17 cellular contexts compared by ENCODE assay signal in the genomic region with DNA sequence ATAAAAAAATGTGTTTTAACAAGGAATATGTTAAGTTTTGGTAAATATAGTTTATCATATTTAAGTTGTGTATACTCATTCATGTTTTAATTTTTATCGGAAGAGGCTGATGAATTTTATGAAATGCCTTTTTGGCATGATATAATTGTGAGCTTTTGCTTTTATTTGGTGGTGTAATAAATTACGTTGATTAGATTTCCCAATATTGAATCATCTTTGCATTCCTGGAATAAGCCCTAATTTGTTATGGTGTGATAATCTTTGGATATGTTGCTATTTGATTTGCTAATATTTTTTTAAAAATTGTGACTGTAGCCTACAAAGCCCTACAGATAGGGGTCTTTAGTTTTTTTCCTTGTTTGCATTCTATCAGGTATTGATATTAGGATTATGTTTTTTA.
"Had no signal": no experiment of that assay in that cellular context is flagged by ENCODE, and none has a peak within 500 bp of the region (broad histone marks: within the 10 kb centered on the region; RNA-seq: fewer than 3 reads in every experiment).

No MANE protein-coding gene starts in this region.

- H3K27ac ChIP-seq: heart right ventricle, upper lobe of right lung had no signal

- H3K9me3 ChIP-seq: heart right ventricle, upper lobe of right lung had no signal

- H3K4me3 ChIP-seq: heart right ventricle, upper lobe of right lung had no signal

- ATAC-seq: activated CD4-positive, CD25-positive, alpha-beta regulatory T cell treated with anti-CD3 and anti-CD28 coated beads, Interleukin-2, amount 50 U/mL, for 24 hours; heart right ventricle; left lobe of liver; upper lobe of right lung had no signal

- H3K36me3 ChIP-seq: heart right ventricle, upper lobe of right lung had no signal

- H3K27me3 ChIP-seq: heart right ventricle, upper lobe of right lung had no signal

- DNase-seq: activated CD4-positive, alpha-beta T cell treated with anti-CD3 and anti-CD28 coated beads, Interleukin-2, amount 50 U/mL, for 1 hour; activated CD8-positive, alpha-beta memory T cell treated with anti-CD3 and anti-CD28 coated beads, Interleukin-2, amount 50 U/mL, for 4 hours; activated effector memory CD4-positive, alpha-beta T cell treated with anti-CD3 and anti-CD28 coated beads, Interleukin-2, amount 50 U/mL, for 16 hours; activated naive CD4-positive, alpha-beta T cell treated with anti-CD3 and anti-CD28 coated beads, Interleukin-2, amount 50 U/mL, for 16 hours; activated T-cell treated with anti-CD3 and anti-CD28 coated beads, Interleukin-2, amount 50 U/mL, for 4 hours; effector memory CD4-positive, alpha-beta T cell; heart right ventricle; immature natural killer cell; nephron progenitor cell; occipital lobe; retina; stimulated activated CD8-positive, alpha-beta memory T cell treated with anti-CD3 and anti-CD28 coated beads, Interleukin-4, amount 100 ng/mL, for 48 hours; stimulated activated naive CD4-positive, alpha-beta T cell; T1000; upper lobe of right lung had no signal
